ENCODE assay signal across 13 cellular contexts in the genomic region with DNA sequence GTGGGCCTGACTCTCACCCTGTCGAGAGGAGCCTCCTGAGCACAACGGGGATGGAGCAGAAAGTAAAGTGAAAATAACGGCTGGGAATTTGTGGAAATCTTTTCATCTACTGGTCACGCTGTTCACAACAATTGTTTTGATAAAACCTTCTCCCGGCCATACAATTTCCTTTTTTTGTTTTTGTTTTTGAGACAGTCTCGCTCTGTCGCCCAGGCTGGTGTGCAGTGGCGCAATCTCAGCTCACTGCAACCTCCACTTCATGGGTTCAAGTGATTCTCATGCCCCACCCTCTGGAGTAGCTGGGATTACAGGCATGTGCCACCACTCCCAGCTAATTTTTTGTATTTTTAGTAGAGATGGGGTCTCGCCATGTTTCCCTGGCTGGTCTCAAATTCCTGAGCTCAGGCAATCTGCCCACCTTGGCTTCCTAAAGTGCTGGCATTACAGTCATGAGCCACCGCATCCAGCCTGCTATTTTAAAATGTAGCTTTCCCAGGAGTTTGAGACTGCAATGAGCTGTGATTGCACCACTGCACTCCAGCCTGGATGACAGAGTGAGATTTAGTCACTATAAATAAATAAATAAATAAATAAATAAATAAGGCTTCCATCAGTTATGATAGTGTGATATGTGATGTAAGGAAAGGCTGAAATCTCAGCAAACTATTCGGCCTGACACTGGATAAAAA.
DNase-seq lines count a peak whose midpoint lies in the region; ATAC-seq and TF ChIP-seq lines count a peak whose summit lies in the region.
"Had no signal": no experiment of that assay in that cellular context is flagged by ENCODE, and none has a peak within 500 bp of the region (broad histone marks: within the 10 kb centered on the region; RNA-seq: fewer than 3 reads in every experiment).

No MANE protein-coding gene starts in this region.

- POLR2A ChIA-PET in activated CD8-positive, alpha-beta T cell treated with anti-CD3 and anti-CD28 coated beads for 36 hours (lab: Charles Lee), result interaction anchor here (1.0 to 1.1 kb wide), 2 partner anchors 9 to 10 kb away, joined by 3 read pairs; no protein-coding TSS in a partner anchor

- H3K9me3 Mint-ChIP-seq in activated CD4-positive, alpha-beta T cell treated with anti-CD3 and anti-CD28 coated beads, Interleukin-2, amount 10 ng/mL, durations not matched to agents 24 days and 14 days, result peaks cover 13% of the 10 kb centered on the region
- H3K9me3 Mint-ChIP-seq in activated CD8-positive, alpha-beta T cell treated with anti-CD3 and anti-CD28 coated beads for 36 hours, result peaks cover 2% of the 10 kb centered on the region
- H3K9me3 Mint-ChIP-seq in nephron progenitor cell, result no peaks in the 10 kb centered on the region

- peak overlapping the region; percentile 56 for H3K27ac Mint-ChIP-seq in activated CD4-positive, alpha-beta T cell treated with anti-CD3 and anti-CD28 coated beads, Interleukin-2, amount 10 ng/mL, durations not matched to agents 24 days and 14 days
- peak overlapping the region; percentile 78 for H3K27ac Mint-ChIP-seq in activated CD8-positive, alpha-beta T cell treated with anti-CD3 and anti-CD28 coated beads for 36 hours
- peak overlapping the region; percentile 72 for H3K27ac Mint-ChIP-seq in nephron progenitor cell

- TF ChIP-seq CTCF in HL-60 (IDR thresholded peaks at IDR 0.05; ENCODE audit: insufficient read depth, low read length), result no peak
- no peak for TF ChIP-seq CTCF in activated CD8-positive, alpha-beta T cell treated with anti-CD3 and anti-CD28 coated beads for 36 hours (IDR thresholded peaks at IDR 0.05)
- no peak for TF ChIP-seq CTCF in nephron progenitor cell (IDR thresholded peaks at IDR 0.05)

- H3K4me3 ChIP-seq in HL-60 (replicated peaks; ENCODE audit: insufficient read depth, low read length), result no peak overlapping the region
- H3K4me3 ChIP-seq: A549, pancreas had no signal

- peaks cover 18% of the 10 kb centered on the region for H3K4me1 Mint-ChIP-seq in activated CD4-positive, alpha-beta T cell treated with anti-CD3 and anti-CD28 coated beads, Interleukin-2, amount 10 ng/mL, durations not matched to agents 24 days and 14 days
- peaks cover 36% of the 10 kb centered on the region for H3K4me1 Mint-ChIP-seq in activated CD8-positive, alpha-beta T cell treated with anti-CD3 and anti-CD28 coated beads for 36 hours (ENCODE audit: low read depth)
- H3K4me1 Mint-ChIP-seq in nephron progenitor cell, result peaks cover 36% of the 10 kb centered on the region

- H3K27me3 ChIP-seq in HL-60 (ENCODE audit: insufficient read depth, poor library complexity, severe bottlenecking), result no peaks in the 10 kb centered on the region
- H3K27me3 ChIP-seq: pancreas had no signal

- peaks cover 1% of the 10 kb centered on the region for H3K36me3 Mint-ChIP-seq in activated CD4-positive, alpha-beta T cell treated with anti-CD3 and anti-CD28 coated beads, Interleukin-2, amount 10 ng/mL, durations not matched to agents 24 days and 14 days (ENCODE audit: low read depth)
- no peaks in the 10 kb centered on the region for H3K36me3 Mint-ChIP-seq in activated CD8-positive, alpha-beta T cell treated with anti-CD3 and anti-CD28 coated beads for 36 hours (ENCODE audit: low read depth)
- H3K36me3 Mint-ChIP-seq in nephron progenitor cell (ENCODE audit: low read depth), result no peaks in the 10 kb centered on the region

- H3K27ac ChIP-seq in HL-60 (replicated peaks), result peak overlapping the region; percentile 51
- H3K27ac ChIP-seq: A549, pancreas had no signal

- CTCF ChIA-PET in activated CD8-positive, alpha-beta T cell treated with anti-CD3 and anti-CD28 coated beads for 36 hours (lab: Charles Lee), result interaction anchor here (0.9 kb wide), 1 partner anchor 15 kb away, joined by 3 read pairs; no protein-coding TSS in a partner anchor

- no peaks in the 10 kb centered on the region for H3K27me3 Mint-ChIP-seq in activated CD4-positive, alpha-beta T cell treated with anti-CD3 and anti-CD28 coated beads, Interleukin-2, amount 10 ng/mL, durations not matched to agents 24 days and 14 days
- H3K27me3 Mint-ChIP-seq in activated CD8-positive, alpha-beta T cell treated with anti-CD3 and anti-CD28 coated beads for 36 hours, result no peaks in the 10 kb centered on the region
- no peaks in the 10 kb centered on the region for H3K27me3 Mint-ChIP-seq in nephron progenitor cell (ENCODE audit: low read depth, poor library complexity)

- H3K4me3 Mint-ChIP-seq in activated CD4-positive, alpha-beta T cell treated with anti-CD3 and anti-CD28 coated beads, Interleukin-2, amount 10 ng/mL, durations not matched to agents 24 days and 14 days, result peak overlapping the region; percentile 42
- peak overlapping the region; percentile 14 for H3K4me3 Mint-ChIP-seq in activated CD8-positive, alpha-beta T cell treated with anti-CD3 and anti-CD28 coated beads for 36 hours
- no peak overlapping the region for H3K4me3 Mint-ChIP-seq in nephron progenitor cell

- DNase-seq in activated CD4-positive, alpha-beta T cell treated with anti-CD3 and anti-CD28 coated beads, Interleukin-2, amount 10 ng/mL, durations not matched to agents 24 days and 14 days, result no peak
- DNase-seq in activated CD4-positive, alpha-beta T cell treated with anti-CD3 and anti-CD28 coated beads, Interleukin-2, amount 50 U/mL, for 4 hours, result no peak
- DNase-seq in HL-60 (ENCODE audit: low read depth in 1 of 2, low spot score in 1 of 2) (peak in 1 of 2 experiments; percentile 42), nephron progenitor cell (no peak), NCI-H146 treated with DMSO at 0.1 percent for 48 hours (lab: John Stamatoyannopoulos, UW; ENCODE audit: unreplicated experiment) (no peak), foreskin melanocyte (no peak)
- no peak for DNase-seq in activated CD8-positive, alpha-beta T cell treated with anti-CD3 and anti-CD28 coated beads for 36 hours
- DNase-seq: anterior cingulate cortex, mammary epithelial cell, NCI-H1417, pancreas had no signal

- peak; percentile 27 for ATAC-seq in activated CD8-positive, alpha-beta T cell treated with anti-CD3 and anti-CD28 coated beads for 36 hours
- no peak for ATAC-seq in HG03039 (IDR thresholded peaks at IDR 0.05; ENCODE audit: unreplicated experiment)
- ATAC-seq: A549 had no signal

- intact Hi-C loops in activated CD4-positive, alpha-beta T cell treated with anti-CD3 and anti-CD28 coated beads, Interleukin-2, amount 10 ng/mL, durations not matched to agents 24 days and 14 days (cut with micrococcal nuclease), result no loop called here
- intact Hi-C loops in activated CD8-positive, alpha-beta T cell treated with anti-CD3 and anti-CD28 coated beads for 36 hours (cut with micrococcal nuclease), result no loop called here
